Comparison of ENCODE assay signal across 8 cellular contexts in genomic region chr7:7761340-7761973, GRCh38. TPM values are rescaled to one million over a fixed set of nuclear protein-coding genes. Genes with fewer than 3 reads are reported as not detected.
DNase-seq lines count a peak whose midpoint lies in the region; ATAC-seq and TF ChIP-seq lines count a peak whose summit lies in the region.

No MANE protein-coding gene starts in this region.

- peak; percentile 66 for DNase-seq in COR-L47 (lab: John Stamatoyannopoulos, UW)
- peak; percentile 46 for DNase-seq in NCI-H524 treated with DMSO at 0.1 percent for 48 hours (lab: John Stamatoyannopoulos, UW)
- DNase-seq in MCF 10A (ENCODE audit: unreplicated experiment): peak; percentile 64
- no peak for DNase-seq in vagina (ENCODE audit: extremely low spot score in 2 of 2)
- DNase-seq in stimulated activated CD4-positive, alpha-beta T cell treated with anti-CD3 and anti-CD28 coated beads, Interleukin-1b, Interleukin-23, amount 100 ng/mL, for 48 hours: no peak
- no peak for DNase-seq in effector CD4-positive, alpha-beta T cell

- no peaks in the 10 kb centered on the region for H3K9me3 Mint-ChIP-seq in MCF 10A (ENCODE audit: unreplicated experiment)

- peak overlapping the region; percentile 56 to 68 (median 57) for H3K4me3 ChIP-seq in liver (ENCODE audit: low read depth in 1 of 3, low read length in 3 of 3)
- peak overlapping the region in 1 of 2 donors; percentile 39 for H3K4me3 ChIP-seq in vagina

- no peaks in the 10 kb centered on the region for H3K36me3 ChIP-seq in liver (ENCODE audit: control insufficient read depth in 4 of 4, insufficient read depth in 3 of 4, low read depth in 1 of 4, low read length in 3 of 4)
- H3K36me3 ChIP-seq in vagina: no peaks in the 10 kb centered on the region

- H3K27ac ChIP-seq in liver (ENCODE audit: low read depth in 1 of 2, low read length in 2 of 2) (peak overlapping the region; percentile 43 to 56), vagina (peak overlapping the region; percentile 78)

- peak; percentile 69 to 74 for TF ChIP-seq RAD21 in liver (IDR thresholded peaks at IDR 0.05)

- intact Hi-C loops in MCF 10A (cut with micrococcal nuclease): loop anchor here (1.0 kb wide), 3 partner anchors 80 to 429 kb away; no protein-coding TSS in a partner anchor
- intact Hi-C loops in vagina (cut with DNase I): no loop called here

- H3K36me3 Mint-ChIP-seq in MCF 10A (ENCODE audit: insufficient read depth, unreplicated experiment): no peaks in the 10 kb centered on the region

- CTCF ChIA-PET in MCF 10A (lab: Yijun Ruan, JAX): interaction anchor here (0.6 to 6.6 kb wide), 24 partner anchors 17 to 653 kb away, joined by 3 to 90 read pairs (median 3); partner anchors contain the start of gene UMAD1

- H3K9me3 ChIP-seq in liver (ENCODE audit: control insufficient read depth in 4 of 4, low read length in 3 of 4) (no peaks in the 10 kb centered on the region), vagina (no peaks in the 10 kb centered on the region)

- POLR2A ChIA-PET in MCF 10A (lab: Yijun Ruan, JAX): interaction anchor here (0.6 to 6.7 kb wide), 14 partner anchors 10 to 212 kb away, joined by 3 to 60 read pairs (median 6); partner anchors contain the start of genes GLCCI1, RPA3 and UMAD1

- TF ChIP-seq CTCF in MCF 10A (IDR thresholded peaks at IDR 0.05; ENCODE audit: unreplicated experiment): peak; percentile 30
- peak; percentile 26 for TF ChIP-seq CTCF in liver (IDR thresholded peaks at IDR 0.05; ENCODE audit: low read depth, low read length, missing input control)
- peak; percentile 7 to 25 (median 9) for TF ChIP-seq CTCF in vagina (IDR thresholded peaks at IDR 0.05)

- H3K4me1 ChIP-seq in liver (ENCODE audit: control insufficient read depth in 4 of 4, insufficient read depth in 4 of 4, low read length in 3 of 4): peaks cover 0 to 9% (median 8%) of the 10 kb centered on the region in 4 donors
- H3K4me1 ChIP-seq in vagina: peaks cover 12% of the 10 kb centered on the region

- H3K27ac Mint-ChIP-seq in MCF 10A (ENCODE audit: low read depth, unreplicated experiment): peak overlapping the region; percentile 95

- WGBS in liver: 46% methylated on average over 5 of the region's 5 CpGs

- no peaks in the 10 kb centered on the region for H3K27me3 ChIP-seq in liver (ENCODE audit: control insufficient read depth in 4 of 4, insufficient read depth in 4 of 4, low read length in 3 of 4)
- no peaks in the 10 kb centered on the region for H3K27me3 ChIP-seq in vagina

- no peak for TF ChIP-seq POLR2A in vagina (IDR thresholded peaks at IDR 0.05)

- peak; percentile 28 for ATAC-seq in GM21717 (IDR thresholded peaks at IDR 0.05; ENCODE audit: unreplicated experiment)

- H3K27me3 Mint-ChIP-seq in MCF 10A (ENCODE audit: insufficient read depth, unreplicated experiment): no peaks in the 10 kb centered on the region

- H3K9ac ChIP-seq in liver (ENCODE audit: low read depth in 1 of 2, low read length in 2 of 2): peak overlapping the region in 1 of 2 donors; percentile 73

- BruUV-seq in MCF 10A (replicated peaks; lab: Mats Ljungman, UMichigan): no TSS peak

- peaks cover 33% of the 10 kb centered on the region for H3K4me1 Mint-ChIP-seq in MCF 10A (ENCODE audit: insufficient read depth, unreplicated experiment)

- peak overlapping the region; percentile 87 for H3K4me3 Mint-ChIP-seq in MCF 10A (ENCODE audit: unreplicated experiment)

TF ChIP-seq in liver, 16 proteins besides CTCF, POLR2A, EP300 and RAD21:
- TF ChIP-seq YY1 (IDR thresholded peaks at IDR 0.05): no peak
- no peak for TF ChIP-seq TAF1 (conservative IDR thresholded peaks at IDR 0.05)
- peak in 1 of 2 donors; percentile 18 for TF ChIP-seq HNF4A (conservative IDR thresholded peaks at IDR 0.05)
- TF ChIP-seq RXRA (IDR thresholded peaks at IDR 0.05): no peak
- TF ChIP-seq FOXA1 (IDR thresholded peaks at IDR 0.05): no peak

RNA-seq across cellular contexts. Expression of gene RPA3, which starts 43.0 kb away (rescaled TPM):
- total RNA-seq in MCF 10A (2022) (35.7 and 44.2 TPM in 2 replicates), liver (10 to 100 TPM; 13.0 to 20.8 TPM), vagina (12.3 TPM)
- polyA plus RNA-seq in liver: 10 to 100 TPM; 16.5 to 53.1 TPM

Comparison
In these comparisons a context has a peak if more than half of its experiments do, and no peak if none do; other contexts are left out.
1. DNase-seq: peak in COR-L47 (single experiment), NCI-H524 treated with DMSO at 0.1 percent for 48 hours (single experiment) and MCF 10A (single experiment); none in vagina (0 of 2), stimulated activated CD4-positive, alpha-beta T cell treated with anti-CD3 and anti-CD28 coated beads, Interleukin-1b, Interleukin-23, amount 100 ng/mL, for 48 hours (single experiment) and effector CD4-positive, alpha-beta T cell (single experiment).
2. Peak in every context shown above with its lines, with median percentiles within 50 percentile points of each other: CTCF ChIP-seq.